ENCODE assay signal across 12 cellular contexts in the genomic region with DNA sequence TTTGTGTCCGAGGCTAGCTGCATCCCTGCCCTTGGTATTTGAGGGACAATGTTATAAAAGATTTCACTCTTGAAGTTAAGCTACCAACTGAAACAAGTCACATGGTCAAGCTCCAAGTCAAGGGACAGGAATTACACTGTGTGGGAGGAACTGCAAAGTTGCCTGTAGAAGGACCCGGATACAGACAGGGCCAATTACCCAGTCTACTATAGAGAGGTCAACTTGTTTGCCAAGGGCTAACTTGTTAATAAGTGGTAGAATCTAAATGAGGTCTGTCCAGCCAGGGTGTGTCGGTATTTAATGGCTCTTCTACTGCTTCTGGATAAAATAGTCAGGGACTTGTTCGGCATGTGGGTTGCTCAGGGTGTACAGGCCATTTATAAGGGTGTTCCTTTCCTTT. TPM values are rescaled to one million over a fixed set of nuclear protein-coding genes. Genes with fewer than 3 reads are reported as not detected.
DNase-seq lines count a peak whose midpoint lies in the region; ATAC-seq and TF ChIP-seq lines count a peak whose summit lies in the region.
"Had no signal": no experiment of that assay in that cellular context is flagged by ENCODE, and none has a peak within 500 bp of the region (broad histone marks: within the 10 kb centered on the region; RNA-seq: fewer than 3 reads in every experiment).

No MANE protein-coding gene starts in this region.

- H3K4me1 ChIP-seq in heart left ventricle, result peaks cover 0 to 44% (median 21%) of the 10 kb centered on the region in 12 donors

- H4K20me1 ChIP-seq in neural cell (ENCODE audit: insufficient read depth), result no peaks in the 10 kb centered on the region

- no peak overlapping the region for H3K9ac ChIP-seq in neural cell (ENCODE audit: low read length)

- ATAC-seq in heart left ventricle (peak in 3 of 4 donors; percentile 62 to 75 (median 71)), Right ventricle myocardium inferior (no peak), HG03280 (IDR thresholded peaks at IDR 0.05; ENCODE audit: unreplicated experiment) (no peak), HG03460 (IDR thresholded peaks at IDR 0.05; ENCODE audit: unreplicated experiment) (no peak)

- peak overlapping the region in 3 of 12 donors; percentile 18 to 30 (median 26) for H3K27ac ChIP-seq in heart left ventricle
- no peak overlapping the region for H3K27ac ChIP-seq in neural cell (ENCODE audit: low read length)

- no peak for TF ChIP-seq RAD21 in neural cell (conservative IDR thresholded peaks at IDR 0.05)

- no peak for TF ChIP-seq CTCF in heart left ventricle (IDR thresholded peaks at IDR 0.05)
- TF ChIP-seq CTCF in fibroblast of the aortic adventitia (IDR thresholded peaks at IDR 0.05; ENCODE audit: insufficient read depth, low read length), result no peak
- no peak for TF ChIP-seq CTCF in neural cell (IDR thresholded peaks at IDR 0.05; ENCODE audit: poor library complexity, severe bottlenecking)

- no peak for TF ChIP-seq POLR2A in heart left ventricle (IDR thresholded peaks at IDR 0.05)

- WGBS in heart left ventricle, 4 donors, result 53 to 67% (median 63%) methylated on average over 4 of the region's 4 CpGs

- H3K9me2 ChIP-seq in neural cell (ENCODE audit: insufficient read depth, low read length), result no peaks in the 10 kb centered on the region

- TF ChIP-seq EP300 in neural cell (conservative IDR thresholded peaks at IDR 0.05; ENCODE audit: poor library complexity, severe bottlenecking), result no peak

- H3K79me2 ChIP-seq in neural cell (replicated peaks; ENCODE audit: insufficient read depth, low read length), result no peaks in the 10 kb centered on the region

- intact Hi-C loops in heart left ventricle (cut with DNase I) (no loop called here), Right ventricle myocardium inferior (cut with DNase I) (no loop called here), posterior vena cava (cut with DNase I) (no loop called here)

- DNase-seq in heart left ventricle (no peak), Right ventricle myocardium inferior (ENCODE audit: missing footprints) (no peak), fibroblast of the aortic adventitia (ENCODE audit: low read depth) (peak; percentile 9), posterior vena cava (ENCODE audit: low spot score) (no peak)
- no peak for DNase-seq in activated CD4-positive, alpha-beta T cell treated with anti-CD3 and anti-CD28 coated beads, Interleukin-2, amount 50 U/mL, for 1 hour
- DNase-seq: activated gamma-delta T cell treated with Interleukin-2 at 50 U/mL for 16 hours; Kasumi-1; occipital lobe; stimulated activated CD4-positive, alpha-beta T cell treated with anti-CD3 and anti-CD28 coated beads, Interleukin-15, amount 100 ng/mL, for 24 hours had no signal

- no peak overlapping the region for H2AFZ ChIP-seq in neural cell (ENCODE audit: low read depth, low read length)

- H3K4me3 ChIP-seq in heart left ventricle (no peak overlapping the region), fibroblast of the aortic adventitia (ENCODE audit: low read depth, low read length) (no peak overlapping the region), neural cell (ENCODE audit: low read length) (peak overlapping the region; percentile 22)

- no peaks in the 10 kb centered on the region for H3F3A ChIP-seq in neural cell (ENCODE audit: insufficient read depth, low read length, poor library complexity, severe bottlenecking)

- H3K4me2 ChIP-seq in neural cell (ENCODE audit: low read length), result no peak overlapping the region

- H3K36me3 ChIP-seq in heart left ventricle (no peaks in the 10 kb centered on the region), neural cell (ENCODE audit: insufficient read depth, low read length) (no peaks in the 10 kb centered on the region)

- no peaks in the 10 kb centered on the region for H3K27me3 ChIP-seq in heart left ventricle
- H3K27me3 ChIP-seq in neural cell (ENCODE audit: insufficient read depth, low read depth, low read length), result no peaks in the 10 kb centered on the region

- H3K9me3 ChIP-seq in heart left ventricle (no peaks in the 10 kb centered on the region), neural cell (ENCODE audit: low read length) (no peaks in the 10 kb centered on the region)

TF ChIP-seq in neural cell, 6 proteins besides CTCF, POLR2A, EP300 and RAD21:
- TF ChIP-seq EZH2 (IDR thresholded peaks at IDR 0.05; ENCODE audit: borderline replicate concordance, insufficient read depth, low read length, poor library complexity, severe bottlenecking), result no peak
- TF ChIP-seq SMC3 (conservative IDR thresholded peaks at IDR 0.05; ENCODE audit: poor library complexity), result no peak
- TF ChIP-seq, protein P1, sequence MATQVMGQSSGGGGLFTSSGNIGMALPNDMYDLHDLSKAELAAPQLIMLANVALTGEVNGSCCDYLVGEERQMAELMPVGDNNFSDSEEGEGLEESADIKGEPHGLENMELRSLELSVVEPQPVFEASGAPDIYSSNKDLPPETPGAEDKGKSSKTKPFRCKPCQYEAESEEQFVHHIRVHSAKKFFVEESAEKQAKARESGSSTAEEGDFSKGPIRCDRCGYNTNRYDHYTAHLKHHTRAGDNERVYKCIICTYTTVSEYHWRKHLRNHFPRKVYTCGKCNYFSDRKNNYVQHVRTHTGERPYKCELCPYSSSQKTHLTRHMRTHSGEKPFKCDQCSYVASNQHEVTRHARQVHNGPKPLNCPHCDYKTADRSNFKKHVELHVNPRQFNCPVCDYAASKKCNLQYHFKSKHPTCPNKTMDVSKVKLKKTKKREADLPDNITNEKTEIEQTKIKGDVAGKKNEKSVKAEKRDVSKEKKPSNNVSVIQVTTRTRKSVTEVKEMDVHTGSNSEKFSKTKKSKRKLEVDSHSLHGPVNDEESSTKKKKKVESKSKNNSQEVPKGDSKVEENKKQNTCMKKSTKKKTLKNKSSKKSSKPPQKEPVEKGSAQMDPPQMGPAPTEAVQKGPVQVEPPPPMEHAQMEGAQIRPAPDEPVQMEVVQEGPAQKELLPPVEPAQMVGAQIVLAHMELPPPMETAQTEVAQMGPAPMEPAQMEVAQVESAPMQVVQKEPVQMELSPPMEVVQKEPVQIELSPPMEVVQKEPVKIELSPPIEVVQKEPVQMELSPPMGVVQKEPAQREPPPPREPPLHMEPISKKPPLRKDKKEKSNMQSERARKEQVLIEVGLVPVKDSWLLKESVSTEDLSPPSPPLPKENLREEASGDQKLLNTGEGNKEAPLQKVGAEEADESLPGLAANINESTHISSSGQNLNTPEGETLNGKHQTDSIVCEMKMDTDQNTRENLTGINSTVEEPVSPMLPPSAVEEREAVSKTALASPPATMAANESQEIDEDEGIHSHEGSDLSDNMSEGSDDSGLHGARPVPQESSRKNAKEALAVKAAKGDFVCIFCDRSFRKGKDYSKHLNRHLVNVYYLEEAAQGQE (IDR thresholded peaks at IDR 0.05; ENCODE audit: borderline replicate concordance), result no peak
- TF ChIP-seq POLR2AphosphoS5 (IDR thresholded peaks at IDR 0.05), result no peak
- no peak for TF ChIP-seq MXI1 (conservative IDR thresholded peaks at IDR 0.05; ENCODE audit: poor library complexity, severe bottlenecking)
- TF ChIP-seq TAF1 (IDR thresholded peaks at IDR 0.05; ENCODE audit: low read depth), result no peak
TF ChIP-seq in neural cell: peak in this region for 0.

RNA-seq across cellular contexts. Expression of a gene that starts 55.7 kb away (rescaled TPM):
- total RNA-seq in heart left ventricle (10 to 100 TPM; 23.5 to 48.5 (median 35.6) TPM), Right ventricle myocardium inferior (34.1 TPM), fibroblast of the aortic adventitia (ENCODE audit: low replicate concordance) (27.6 and 52.0 TPM in 2 replicates), posterior vena cava (10 to 100 TPM; 80.4 to 98.0 TPM)
- polyA plus RNA-seq in heart left ventricle (10 to 100 TPM in 1 of 2 donors, 1 to 10 TPM in 1; 8.0 to 16.4 TPM), neural cell (31.3 and 33.1 TPM in 2 replicates)
- 150 and 174 TPM in 2 replicates for polyA minus RNA-seq in neural cell

Comparison
In these comparisons a context has a peak if more than half of its experiments do, and no peak if none do; other contexts are left out.
1. ATAC-seq: peak in heart left ventricle (3 of 4); none in Right ventricle myocardium inferior (single experiment), HG03280 (single experiment) and HG03460 (single experiment).